ENCODE assay signal across 16 cellular contexts in genomic region chr1:43288058-43288784, GRCh38. TPM values are rescaled to one million over a fixed set of nuclear protein-coding genes. Genes with fewer than 3 reads are reported as not detected.
"Had no signal": no experiment of that assay in that cellular context is flagged by ENCODE, and none has a peak within 500 bp of the region (broad histone marks: within the 10 kb centered on the region; RNA-seq: fewer than 3 reads in every experiment).

No MANE protein-coding gene starts in this region.

- H3K27me3 Mint-ChIP-seq: activated CD4-positive, alpha-beta memory T cell treated with anti-CD3 and anti-CD28 coated beads for 36 hours had no signal

- H3K4me1 Mint-ChIP-seq: activated naive CD8-positive, alpha-beta T cell treated with anti-CD3 and anti-CD28 coated beads for 36 hours had no signal

- H3K36me3 Mint-ChIP-seq: activated CD4-positive, alpha-beta memory T cell treated with anti-CD3 and anti-CD28 coated beads for 36 hours; activated naive CD8-positive, alpha-beta T cell treated with anti-CD3 and anti-CD28 coated beads for 36 hours had no signal

- H3K9me3 Mint-ChIP-seq: activated CD4-positive, alpha-beta memory T cell treated with anti-CD3 and anti-CD28 coated beads for 36 hours; activated naive CD8-positive, alpha-beta T cell treated with anti-CD3 and anti-CD28 coated beads for 36 hours; activated T-cell treated with anti-CD3 and anti-CD28 coated beads, Interleukin-2, amount 50 U/mL, for 4 hours had no signal

- FAIRE-seq: frontal cortex, keratinocyte had no signal

- H3K27ac Mint-ChIP-seq: activated CD4-positive, alpha-beta memory T cell treated with anti-CD3 and anti-CD28 coated beads for 36 hours; activated naive CD8-positive, alpha-beta T cell treated with anti-CD3 and anti-CD28 coated beads for 36 hours had no signal

- DNase-seq: activated CD4-positive, alpha-beta memory T cell treated with anti-CD3 and anti-CD28 coated beads for 36 hours; activated effector memory CD4-positive, alpha-beta T cell treated with anti-CD3 and anti-CD28 coated beads, Interleukin-2, amount 50 U/mL, for 16 hours; activated naive CD8-positive, alpha-beta T cell treated with anti-CD3 and anti-CD28 coated beads for 36 hours; activated T-cell treated with anti-CD3 and anti-CD28 coated beads, Interleukin-2, amount 50 U/mL, for 4 hours; colonic mucosa; effector CD4-positive, alpha-beta T cell; heart right ventricle; stomach; T-helper 9 cell; transverse colon had no signal

- H3K27ac ChIP-seq: breast epithelium, colonic mucosa, heart right ventricle, skin epidermis, transverse colon had no signal

- H3K4me3 Mint-ChIP-seq: activated CD4-positive, alpha-beta memory T cell treated with anti-CD3 and anti-CD28 coated beads for 36 hours; activated naive CD8-positive, alpha-beta T cell treated with anti-CD3 and anti-CD28 coated beads for 36 hours; activated T-cell treated with anti-CD3 and anti-CD28 coated beads, Interleukin-2, amount 50 U/mL, for 4 hours had no signal

RNA-seq across cellular contexts. Expression of gene C1orf210, which starts 2.8 kb away (rescaled TPM):
- total RNA-seq: activated CD4-positive, alpha-beta memory T cell treated with anti-CD3 and anti-CD28 coated beads for 36 hours; activated naive CD8-positive, alpha-beta T cell treated with anti-CD3 and anti-CD28 coated beads for 36 hours; activated T-cell treated with anti-CD3 and anti-CD28 coated beads, Interleukin-2, amount 50 U/mL, for 4 hours; fibroblast of lung; frontal cortex; heart right ventricle; myocyte had no signal

RNA-seq across cellular contexts. Expression of gene TIE1, which starts 12.6 kb away (rescaled TPM):
- total RNA-seq: activated CD4-positive, alpha-beta memory T cell treated with anti-CD3 and anti-CD28 coated beads for 36 hours; fibroblast of lung had no signal

RNA-seq across cellular contexts. Expression of gene TMEM125, which starts 18.4 kb away (rescaled TPM):
- total RNA-seq: activated T-cell treated with anti-CD3 and anti-CD28 coated beads, Interleukin-2, amount 50 U/mL, for 4 hours; fibroblast of lung; myocyte had no signal

RNA-seq across cellular contexts. Expression of gene MPL, which starts 49.4 kb away (rescaled TPM):
- total RNA-seq: activated CD4-positive, alpha-beta memory T cell treated with anti-CD3 and anti-CD28 coated beads for 36 hours; activated naive CD8-positive, alpha-beta T cell treated with anti-CD3 and anti-CD28 coated beads for 36 hours; activated T-cell treated with anti-CD3 and anti-CD28 coated beads, Interleukin-2, amount 50 U/mL, for 4 hours; breast epithelium; fibroblast of lung; frontal cortex; stomach had no signal
